In the genomic region with DNA sequence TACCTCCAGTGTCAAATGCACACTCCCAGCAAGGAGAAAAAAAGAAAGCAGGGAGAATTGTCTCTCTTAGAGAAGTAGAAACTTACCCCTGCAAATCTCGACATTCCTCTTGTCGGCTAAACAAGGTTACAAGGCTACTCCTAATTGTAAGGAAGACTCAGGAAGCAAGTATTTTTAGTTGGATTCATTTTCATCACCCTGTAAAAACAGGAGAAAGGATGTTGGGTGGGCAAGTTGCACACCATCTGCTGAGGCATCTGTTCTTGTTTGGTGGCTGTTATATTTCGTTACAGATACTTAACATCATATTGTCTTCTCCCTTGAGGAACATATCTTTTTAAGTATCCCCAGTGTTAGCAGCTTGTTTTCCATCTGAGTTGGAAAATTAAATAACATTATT, we compare ENCODE assay signal across 32 cellular contexts.
"Had no signal": no experiment of that assay in that cellular context is flagged by ENCODE, and none has a peak within 500 bp of the region (broad histone marks: within the 10 kb centered on the region; RNA-seq: fewer than 3 reads in every experiment).

No MANE protein-coding gene starts in this region.

- H3K4me3 Mint-ChIP-seq: activated B cell treated with CpG ODN at 0.5 μM for 24 hours; activated CD8-positive, alpha-beta memory T cell treated with anti-CD3 and anti-CD28 coated beads, Interleukin-2, amount 10 ng/mL, durations not matched to agents 7 days and 5 days; activated CD8-positive, alpha-beta T cell treated with anti-CD3 and anti-CD28 coated beads, Interleukin-2, amount 10 ng/mL, durations not matched to agents 7 days and 5 days; activated naive CD8-positive, alpha-beta T cell; central memory CD8-positive, alpha-beta T cell; memory B cell; naive thymus-derived CD8-positive, alpha-beta T cell; neural crest cell; stimulated activated memory B cell treated with anti-CD40 and anti-IgM and Interleukin-4, amounts not matched to agents 10 μg/mL and 1 μg/mL and 100 μg/mL, for 72 hours; stimulated activated naive CD8-positive, alpha-beta T cell treated with anti-CD3 and anti-CD28 coated beads, Interleukin-15, amount 100 ng/mL, for 72 hours; T-helper 2 cell treated with Interferon-gamma antibody and Interleukin-4, amounts not matched to agents 5 μg/mL and 100 μg/mL, for 36 hours had no signal

- H3K27me3 Mint-ChIP-seq: activated B cell treated with CpG ODN at 0.5 μM for 24 hours; activated CD8-positive, alpha-beta memory T cell treated with anti-CD3 and anti-CD28 coated beads, Interleukin-2, amount 10 ng/mL, durations not matched to agents 7 days and 5 days; activated naive CD8-positive, alpha-beta T cell; central memory CD8-positive, alpha-beta T cell; memory B cell; naive thymus-derived CD8-positive, alpha-beta T cell; stimulated activated memory B cell treated with anti-CD40 and anti-IgM and Interleukin-4, amounts not matched to agents 10 μg/mL and 1 μg/mL and 100 μg/mL, for 72 hours; stimulated activated naive CD8-positive, alpha-beta T cell treated with anti-CD3 and anti-CD28 coated beads, Interleukin-15, amount 100 ng/mL, for 72 hours had no signal

- DNase-seq: activated B cell treated with CpG ODN at 0.5 μM for 24 hours; activated CD4-positive, alpha-beta T cell treated with anti-CD3 and anti-CD28 coated beads, Interleukin-2, amount 50 U/mL, for 1 hour; activated CD8-positive, alpha-beta memory T cell treated with anti-CD3 and anti-CD28 coated beads, Interleukin-2, amount 10 ng/mL, durations not matched to agents 7 days and 5 days; activated CD8-positive, alpha-beta T cell treated with anti-CD3 and anti-CD28 coated beads, Interleukin-2, amount 10 ng/mL, durations not matched to agents 7 days and 5 days; activated naive CD4-positive, alpha-beta T cell; activated T-cell treated with anti-CD3 and anti-CD28 coated beads, Interleukin-2, amount 50 U/mL, for 48 hours; colonic mucosa; effector CD8-positive, alpha-beta T cell; esophagus squamous epithelium; midbrain; naive thymus-derived CD8-positive, alpha-beta T cell; nucleus accumbens; pancreas; retina; sigmoid colon; small intestine; stimulated activated CD4-positive, alpha-beta T cell treated with anti-CD3 and anti-CD28 coated beads, Interleukin-4, amount 100 ng/mL, for 4 hours; stimulated activated CD8-positive, alpha-beta memory T cell treated with anti-CD3 and anti-CD28 coated beads, Interleukin-4, amount 100 ng/mL, for 48 hours; stimulated activated naive CD8-positive, alpha-beta T cell treated with anti-CD3 and anti-CD28 coated beads, Interleukin-15, amount 100 ng/mL, for 72 hours; substantia nigra; thyroid gland; upper lobe of left lung had no signal

- H3K36me3 Mint-ChIP-seq: activated CD8-positive, alpha-beta memory T cell treated with anti-CD3 and anti-CD28 coated beads, Interleukin-2, amount 10 ng/mL, durations not matched to agents 7 days and 5 days; activated naive CD8-positive, alpha-beta T cell; memory B cell; naive thymus-derived CD8-positive, alpha-beta T cell; stimulated activated memory B cell treated with anti-CD40 and anti-IgM and Interleukin-4, amounts not matched to agents 10 μg/mL and 1 μg/mL and 100 μg/mL, for 72 hours had no signal

- H3K4me1 ChIP-seq: colonic mucosa, esophagus squamous epithelium, pancreas, prostate gland, sigmoid colon, vagina had no signal

- H3K27me3 ChIP-seq: colonic mucosa, esophagus squamous epithelium, pancreas, sigmoid colon, thyroid gland, upper lobe of left lung, vagina had no signal

- H3K27ac ChIP-seq: colonic mucosa, epithelial cell of prostate, esophagus squamous epithelium, pancreas, prostate gland, sigmoid colon, thyroid gland, upper lobe of left lung, vagina had no signal

- H3K4me3 ChIP-seq: colonic mucosa, esophagus squamous epithelium, pancreas, prostate gland, sigmoid colon, thyroid gland, upper lobe of left lung, vagina had no signal

- H3K4me1 Mint-ChIP-seq: activated B cell treated with CpG ODN at 0.5 μM for 24 hours; activated CD8-positive, alpha-beta memory T cell treated with anti-CD3 and anti-CD28 coated beads, Interleukin-2, amount 10 ng/mL, durations not matched to agents 7 days and 5 days; central memory CD8-positive, alpha-beta T cell; memory B cell; naive thymus-derived CD8-positive, alpha-beta T cell; stimulated activated memory B cell treated with anti-CD40 and anti-IgM and Interleukin-4, amounts not matched to agents 10 μg/mL and 1 μg/mL and 100 μg/mL, for 72 hours; stimulated activated naive CD8-positive, alpha-beta T cell treated with anti-CD3 and anti-CD28 coated beads, Interleukin-15, amount 100 ng/mL, for 72 hours had no signal

- H3K27ac Mint-ChIP-seq: activated B cell treated with CpG ODN at 0.5 μM for 24 hours; activated CD8-positive, alpha-beta memory T cell treated with anti-CD3 and anti-CD28 coated beads, Interleukin-2, amount 10 ng/mL, durations not matched to agents 7 days and 5 days; activated CD8-positive, alpha-beta T cell treated with anti-CD3 and anti-CD28 coated beads, Interleukin-2, amount 10 ng/mL, durations not matched to agents 7 days and 5 days; activated naive CD8-positive, alpha-beta T cell; activated T-helper 2 cell treated with anti-CD3 and anti-CD28 coated beads, Interferon-gamma antibody, Interleukin-2, Interleukin-4, amounts not matched to agents 10 μg/mL and 5 μg/mL and 100 μg/mL, durations not matched to agents 14 hours and 24 hours and 36 hours; memory B cell; naive thymus-derived CD8-positive, alpha-beta T cell; stimulated activated memory B cell treated with anti-CD40 and anti-IgM and Interleukin-4, amounts not matched to agents 10 μg/mL and 1 μg/mL and 100 μg/mL, for 72 hours; T-helper 2 cell treated with Interferon-gamma antibody and Interleukin-4, amounts not matched to agents 5 μg/mL and 100 μg/mL, for 36 hours had no signal

- H3K36me3 ChIP-seq: colonic mucosa, esophagus squamous epithelium, pancreas, prostate gland, sigmoid colon, thyroid gland, upper lobe of left lung, vagina had no signal

- H3K9me3 ChIP-seq: colonic mucosa, esophagus squamous epithelium, pancreas, prostate gland, sigmoid colon, thyroid gland, upper lobe of left lung, vagina had no signal

- H3K9me3 Mint-ChIP-seq: activated B cell treated with CpG ODN at 0.5 μM for 24 hours; activated T-helper 2 cell treated with anti-CD3 and anti-CD28 coated beads, Interferon-gamma antibody, Interleukin-2, Interleukin-4, amounts not matched to agents 10 μg/mL and 5 μg/mL and 100 μg/mL, durations not matched to agents 14 hours and 24 hours and 36 hours; stimulated activated memory B cell treated with anti-CD40 and anti-IgM and Interleukin-4, amounts not matched to agents 10 μg/mL and 1 μg/mL and 100 μg/mL, for 72 hours; stimulated activated naive CD8-positive, alpha-beta T cell treated with anti-CD3 and anti-CD28 coated beads, Interleukin-15, amount 100 ng/mL, for 72 hours; T-helper 2 cell treated with Interferon-gamma antibody and Interleukin-4, amounts not matched to agents 5 μg/mL and 100 μg/mL, for 36 hours had no signal
